ENCODE assay signal across 8 cellular contexts in the genomic region with DNA sequence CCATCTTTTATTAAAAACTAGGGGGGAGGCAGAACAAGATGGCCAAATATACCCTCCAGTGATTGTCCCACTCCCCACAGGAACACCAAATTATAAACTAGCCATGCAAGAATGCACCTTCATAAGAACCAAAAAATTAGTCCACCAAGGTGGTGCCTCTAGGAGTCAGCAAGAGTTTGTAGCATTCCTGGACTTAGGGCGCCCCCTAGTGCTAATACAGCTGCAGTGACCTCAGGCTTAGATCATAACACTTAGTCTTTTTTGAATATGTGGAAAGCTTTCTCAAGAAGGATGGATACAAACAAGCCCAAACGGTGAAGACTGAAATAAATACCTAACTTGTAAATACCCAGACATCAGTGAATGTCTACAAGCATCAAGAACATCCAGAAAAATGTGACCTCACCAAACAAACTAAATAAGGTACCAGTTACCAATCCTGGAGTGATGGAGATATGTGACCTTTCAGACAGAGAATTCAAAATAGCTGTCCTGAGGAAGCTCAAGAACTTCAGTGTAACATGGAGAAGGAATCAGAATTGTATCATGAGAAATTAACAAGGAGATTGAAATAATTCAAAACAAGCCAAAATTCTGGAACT. TPM values are rescaled to one million over a fixed set of nuclear protein-coding genes. Genes with fewer than 3 reads are reported as not detected.
A peak's percentile ranks its signal among the peaks of the same experiment; 100 is the strongest.
DNase-seq lines count a peak whose midpoint lies in the region; ATAC-seq and TF ChIP-seq lines count a peak whose summit lies in the region.

No MANE protein-coding gene starts in this region.

- no peaks in the 10 kb centered on the region for H3K4me1 ChIP-seq in Panc1 (ENCODE audit: control insufficient read depth, insufficient read depth, low read length)

- DNase-seq in DMS53 treated with DMSO at 0.1 percent for 48 hours (lab: John Stamatoyannopoulos, UW; ENCODE audit: unreplicated experiment) (peak; percentile 69), Panc1 (ENCODE audit: low read depth, low spot score) (peak; percentile 39), fibroblast of gingiva (ENCODE audit: low read depth) (peak; percentile 57), neural crest cell (ENCODE audit: low read depth, low spot score) (peak; percentile 81), stromal cell of bone marrow (ENCODE audit: low read depth) (peak; percentile 55)
- DNase-seq in Jurkat, Clone E6-1 (ENCODE audit: low read depth, low spot score) = peak; percentile 72
- DNase-seq in activated T-cell treated with anti-CD3 and anti-CD28 coated beads, Interleukin-2, amount 50 U/mL, for 1 hour = peak; percentile 73

- H3K27ac Mint-ChIP-seq in neural crest cell (ENCODE audit: unreplicated experiment) = no peak overlapping the region

- no peaks in the 10 kb centered on the region for H3K27me3 ChIP-seq in Panc1 (ENCODE audit: control insufficient read depth, insufficient read depth, low read length)

- BruUV-seq in Panc1 (replicated peaks; lab: Mats Ljungman, UMichigan) = no TSS peak

- intact Hi-C loops in Panc1 (cut with micrococcal nuclease; ENCODE audit: unreplicated experiment) = loop anchor here (2.0 to 10.0 kb wide), 4 partner anchors 99 to 555 kb away; no protein-coding TSS in a partner anchor

- H3K27ac ChIP-seq in Panc1 (ENCODE audit: low read length) = no peak overlapping the region

- no peaks in the 10 kb centered on the region for H3K9me3 ChIP-seq in Panc1 (ENCODE audit: control insufficient read depth, insufficient read depth, low read depth, low read length)

- H3K4me3 ChIP-seq in Jurkat, Clone E6-1 (ENCODE audit: low read length) = no peak overlapping the region
- no peak overlapping the region for H3K4me3 ChIP-seq in Panc1 (ENCODE audit: low read depth in 2 of 2, low read length in 2 of 2)

- TF ChIP-seq CTCF in Panc1 (IDR thresholded peaks at IDR 0.05) (peak; percentile 89), neural crest cell (conservative IDR thresholded peaks at IDR 0.05) (peak; percentile 97)

- no peaks in the 10 kb centered on the region for H3K4me1 Mint-ChIP-seq in neural crest cell

- peak; percentile 98 for ATAC-seq in GM21723 (IDR thresholded peaks at IDR 0.05; ENCODE audit: unreplicated experiment)
- peak; percentile 98 for ATAC-seq in Panc1

- H3K36me3 ChIP-seq in Panc1 (ENCODE audit: control insufficient read depth, insufficient read depth, low read length) = peaks cover 5% of the 10 kb centered on the region

- H3K36me3 Mint-ChIP-seq in neural crest cell (ENCODE audit: low read depth) = peaks cover 26% of the 10 kb centered on the region

- H3K27me3 Mint-ChIP-seq in neural crest cell (ENCODE audit: low read depth) = no peaks in the 10 kb centered on the region

- CTCF ChIA-PET in Panc1 (lab: Charles Lee) = no interaction called here

- no peaks in the 10 kb centered on the region for H3K9me3 Mint-ChIP-seq in neural crest cell

- H3K4me3 Mint-ChIP-seq in neural crest cell = no peak overlapping the region

- in situ Hi-C loops in Panc1 (cut with HindIII; ENCODE audit: low pct_unique_long_range_greater_than_20kb, low sequenced_read_pairs) = no loop called here

- POLR2A ChIA-PET in Panc1 (lab: Charles Lee) = no interaction called here

RNA-seq across cellular contexts. Expression of a gene that starts 19.3 kb away (rescaled TPM):
- 54.3 TPM for polyA plus RNA-seq in Jurkat, Clone E6-1 (2012; ENCODE audit: insufficient read depth, insufficient read length)
- total RNA-seq in Panc1 (2021; ENCODE audit: unreplicated experiment) (56.8 TPM), neural crest cell (71.8 and 72.9 TPM in 2 replicates)
- polyA plus RNA-seq in Panc1 (2012; ENCODE audit: insufficient read length) = 17.5 TPM

RNA-seq across cellular contexts. Expression of a gene that starts 19.4 kb away (rescaled TPM):
- 13.1 TPM for polyA plus RNA-seq in Jurkat, Clone E6-1 (2012; ENCODE audit: insufficient read depth, insufficient read length)
- 4.5 TPM for total RNA-seq in Panc1 (2021; ENCODE audit: unreplicated experiment)
- 1.8 TPM for polyA plus RNA-seq in Panc1 (2012; ENCODE audit: insufficient read length)
- 8.0 and 9.8 TPM in 2 replicates for total RNA-seq in neural crest cell
